1 cellular context compared by ENCODE assay signal in the genomic region with DNA sequence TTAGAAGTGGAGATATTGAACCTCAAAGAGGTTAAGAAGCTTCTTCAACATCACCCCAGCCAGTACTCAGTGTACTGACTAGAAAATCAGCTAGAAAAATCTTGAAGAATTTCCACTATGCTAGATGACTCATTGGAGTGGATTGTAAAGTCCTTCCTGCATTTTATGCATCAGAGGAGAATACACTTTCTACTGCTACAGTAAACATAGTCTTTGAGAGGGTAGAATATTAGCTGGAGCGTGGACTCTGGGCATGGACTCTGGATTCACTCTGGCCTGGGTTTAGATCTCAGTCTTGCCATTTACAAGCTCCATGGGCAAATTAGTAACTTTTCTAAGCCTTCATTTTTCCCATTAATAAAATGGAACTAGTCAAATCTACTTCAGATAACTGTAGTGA.
TF ChIP-seq lines count a peak whose summit lies in the region.

No MANE protein-coding gene starts in this region.

TF ChIP-seq in endothelial cell of umbilical vein, 7 proteins besides CTCF, POLR2A, EP300 and RAD21:
- no peak for TF ChIP-seq JUN (IDR thresholded peaks at IDR 0.05; ENCODE audit: borderline replicate concordance, insufficient read depth, insufficient read length, low read depth)
- no peak for TF ChIP-seq GATA2 (IDR thresholded peaks at IDR 0.05; ENCODE audit: insufficient read depth, insufficient read length, low read depth, low read length)
- no peak for TF ChIP-seq POLR2AphosphoS5 (IDR thresholded peaks at IDR 0.05; ENCODE audit: insufficient read depth, low read depth, low read length)
- TF ChIP-seq, protein P1, sequence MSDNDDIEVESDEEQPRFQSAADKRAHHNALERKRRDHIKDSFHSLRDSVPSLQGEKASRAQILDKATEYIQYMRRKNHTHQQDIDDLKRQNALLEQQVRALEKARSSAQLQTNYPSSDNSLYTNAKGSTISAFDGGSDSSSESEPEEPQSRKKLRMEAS (IDR thresholded peaks at IDR 0.05; ENCODE audit: insufficient read depth, insufficient read length) = no peak
- no peak for TF ChIP-seq MYC (IDR thresholded peaks at IDR 0.05; ENCODE audit: low read depth, low read length)
- TF ChIP-seq FOS (IDR thresholded peaks at IDR 0.05; ENCODE audit: borderline replicate concordance, insufficient read depth, low read length) = no peak
- TF ChIP-seq EZH2 (IDR thresholded peaks at IDR 0.05; ENCODE audit: borderline replicate concordance, low read depth, low read length, severe bottlenecking) = no peak
